ENCODE assay signal across 11 cellular contexts in genomic region chr5:36701085-36701691, GRCh38.
A peak's percentile ranks its signal among the peaks of the same experiment; 100 is the strongest.
DNase-seq lines count a peak whose midpoint lies in the region; ATAC-seq and TF ChIP-seq lines count a peak whose summit lies in the region.
"Had no signal": no experiment of that assay in that cellular context is flagged by ENCODE, and none has a peak within 500 bp of the region (broad histone marks: within the 10 kb centered on the region; RNA-seq: fewer than 3 reads in every experiment).

No MANE protein-coding gene starts in this region.

- H3K36me3 Mint-ChIP-seq in type B pancreatic cell, result no peaks in the 10 kb centered on the region

- DNase-seq in left ventricle myocardium inferior (no peak), NCI-H82 (lab: John Stamatoyannopoulos, UW) (no peak), type B pancreatic cell (ENCODE audit: extremely low spot score, unreplicated experiment) (no peak), DMS153 treated with DMSO at 0.1 percent for 48 hours (lab: John Stamatoyannopoulos, UW; ENCODE audit: unreplicated experiment) (no peak), inferior parietal cortex (ENCODE audit: extremely low spot score) (no peak)
- DNase-seq: activated CD4-positive, alpha-beta T cell treated with anti-CD3 and anti-CD28 coated beads, Interleukin-2, amount 10 ng/mL, durations not matched to agents 7 days and 5 days; caudate nucleus; COR-L47 had no signal

- H3K4me1 ChIP-seq in left ventricle myocardium inferior, result peaks cover 43% of the 10 kb centered on the region

- no peak overlapping the region for H3K4me3 ChIP-seq in left ventricle myocardium inferior

- no peak overlapping the region for H3K4me3 Mint-ChIP-seq in type B pancreatic cell
- H3K4me3 Mint-ChIP-seq: activated CD4-positive, alpha-beta T cell treated with anti-CD3 and anti-CD28 coated beads, Interleukin-2, amount 10 ng/mL, durations not matched to agents 7 days and 5 days had no signal

- H3K9me3 ChIP-seq in left ventricle myocardium inferior (replicated peaks), result peaks cover 3% of the 10 kb centered on the region

- peaks cover 67% of the 10 kb centered on the region for H3K27me3 Mint-ChIP-seq in type B pancreatic cell

- peaks cover 7% of the 10 kb centered on the region for H3K27me3 ChIP-seq in left ventricle myocardium inferior (ENCODE audit: low read depth)

- no peak overlapping the region for H3K27ac Mint-ChIP-seq in type B pancreatic cell
- H3K27ac Mint-ChIP-seq: activated CD4-positive, alpha-beta T cell treated with anti-CD3 and anti-CD28 coated beads, Interleukin-2, amount 10 ng/mL, durations not matched to agents 7 days and 5 days had no signal

- H3K36me3 ChIP-seq in left ventricle myocardium inferior, result no peaks in the 10 kb centered on the region

- ATAC-seq in GM18517 (IDR thresholded peaks at IDR 0.05; ENCODE audit: unreplicated experiment) (peak; percentile 97), GM21723 (IDR thresholded peaks at IDR 0.05; ENCODE audit: unreplicated experiment) (peak; percentile 98), HG03439 (IDR thresholded peaks at IDR 0.05; ENCODE audit: unreplicated experiment) (peak; percentile 94)

- TF ChIP-seq CTCF in left ventricle myocardium inferior (IDR thresholded peaks at IDR 0.05; ENCODE audit: borderline replicate concordance) (no peak), type B pancreatic cell (conservative IDR thresholded peaks at IDR 0.05) (no peak)

- H3K27ac ChIP-seq in left ventricle myocardium inferior (replicated peaks), result peak overlapping the region; percentile 73

- H3K9me3 Mint-ChIP-seq in type B pancreatic cell, result peaks cover 5% of the 10 kb centered on the region
- H3K9me3 Mint-ChIP-seq: activated CD4-positive, alpha-beta T cell treated with anti-CD3 and anti-CD28 coated beads, Interleukin-2, amount 10 ng/mL, durations not matched to agents 7 days and 5 days had no signal

- peaks cover 13% of the 10 kb centered on the region for H3K4me1 Mint-ChIP-seq in type B pancreatic cell (ENCODE audit: unreplicated experiment)
- H3K4me1 Mint-ChIP-seq: activated CD4-positive, alpha-beta T cell treated with anti-CD3 and anti-CD28 coated beads, Interleukin-2, amount 10 ng/mL, durations not matched to agents 7 days and 5 days had no signal

- intact Hi-C loops in left ventricle myocardium inferior (cut with micrococcal nuclease), result no loop called here
